Comparison of ENCODE assay signal across 15 cellular contexts in genomic region chr20:40019510-40019909, GRCh38.
"Had no signal": no experiment of that assay in that cellular context is flagged by ENCODE, and none has a peak within 500 bp of the region (broad histone marks: within the 10 kb centered on the region; RNA-seq: fewer than 3 reads in every experiment).

No MANE protein-coding gene starts in this region.

- H3K4me3 ChIP-seq: adrenal gland, coronary artery, skin epidermis had no signal

- DNase-seq: activated CD4-positive, CD25-positive, alpha-beta regulatory T cell; activated naive CD4-positive, alpha-beta T cell treated with anti-CD3 and anti-CD28 coated beads, Interleukin-2, amount 50 U/mL, for 16 hours; activated T-cell treated with anti-CD3 and anti-CD28 coated beads, Interleukin-2, amount 50 U/mL, for 1 hour; central memory CD4-positive, alpha-beta T cell; effector CD4-positive, alpha-beta T cell; foreskin melanocyte; head of caudate nucleus; left colon; naive B cell; retina; trophoblast cell had no signal

- FAIRE-seq: TTC549 had no signal
